In genomic region chr11:9148727-9149126, GRCh38 we compare ENCODE assay signal across 19 cellular contexts. TPM values are rescaled to one million over a fixed set of nuclear protein-coding genes. Genes with fewer than 3 reads are reported as not detected.
DNase-seq lines count a peak whose midpoint lies in the region; ATAC-seq and TF ChIP-seq lines count a peak whose summit lies in the region.
"Had no signal": no experiment of that assay in that cellular context is flagged by ENCODE, and none has a peak within 500 bp of the region (broad histone marks: within the 10 kb centered on the region; RNA-seq: fewer than 3 reads in every experiment).

No MANE protein-coding gene starts in this region.

- intact Hi-C loops in PC-9 (cut with micrococcal nuclease; ENCODE audit: unreplicated experiment) = no loop called here

- peaks cover 9% of the 10 kb centered on the region for H3K4me1 Mint-ChIP-seq in activated T-cell treated with anti-CD3 and anti-CD28 coated beads, Interleukin-2, amount 50 U/mL, for 24 hours (ENCODE audit: low read depth)
- H3K4me1 Mint-ChIP-seq in activated T-cell treated with anti-CD3 and anti-CD28 coated beads, Interleukin-2, amount 50 U/mL, for 4 hours (ENCODE audit: low read depth) = no peaks in the 10 kb centered on the region
- no peaks in the 10 kb centered on the region for H3K4me1 Mint-ChIP-seq in CD4-positive, CD25-positive, alpha-beta regulatory T cell
- H3K4me1 Mint-ChIP-seq in mesothelial cell of epicardium = peaks cover 11% of the 10 kb centered on the region

- no peak overlapping the region for H3K4me3 Mint-ChIP-seq in activated T-cell treated with anti-CD3 and anti-CD28 coated beads, Interleukin-2, amount 50 U/mL, for 24 hours
- no peak overlapping the region for H3K4me3 Mint-ChIP-seq in activated T-cell treated with anti-CD3 and anti-CD28 coated beads, Interleukin-2, amount 50 U/mL, for 4 hours
- H3K4me3 Mint-ChIP-seq in CD4-positive, CD25-positive, alpha-beta regulatory T cell = no peak overlapping the region
- H3K4me3 Mint-ChIP-seq in mesothelial cell of epicardium = no peak overlapping the region

- POLR2A ChIA-PET in PC-9 (lab: Charles Lee; ENCODE audit: unreplicated experiment) = no interaction called here

- H3K79me2 ChIP-seq in PC-9 (ENCODE audit: low read depth) = no peaks in the 10 kb centered on the region

- no peak overlapping the region for H3K4me3 ChIP-seq in CD4-positive, CD25-positive, alpha-beta regulatory T cell (ENCODE audit: low read depth, low read length)
- no peak overlapping the region for H3K4me3 ChIP-seq in PC-9
- H3K4me3 ChIP-seq: Peyer's patch had no signal

- no TSS peak for BruUV-seq in PC-9 (replicated peaks; lab: Mats Ljungman, UMichigan)

- ATAC-seq in activated T-cell treated with anti-CD3 and anti-CD28 coated beads, Interleukin-2, amount 50 U/mL, for 4 hours = no peak
- ATAC-seq in CD4-positive, CD25-positive, alpha-beta regulatory T cell (ENCODE audit: low read depth in 2 of 2) = no peak
- no peak for ATAC-seq in HG02970 (IDR thresholded peaks at IDR 0.05; ENCODE audit: low FRiP score, unreplicated experiment)
- ATAC-seq: HCT116 had no signal

- H3K27me3 Mint-ChIP-seq in activated T-cell treated with anti-CD3 and anti-CD28 coated beads, Interleukin-2, amount 50 U/mL, for 24 hours = no peaks in the 10 kb centered on the region
- H3K27me3 Mint-ChIP-seq in activated T-cell treated with anti-CD3 and anti-CD28 coated beads, Interleukin-2, amount 50 U/mL, for 4 hours (ENCODE audit: low read depth) = no peaks in the 10 kb centered on the region
- H3K27me3 Mint-ChIP-seq in CD4-positive, CD25-positive, alpha-beta regulatory T cell = no peaks in the 10 kb centered on the region
- no peaks in the 10 kb centered on the region for H3K27me3 Mint-ChIP-seq in mesothelial cell of epicardium (ENCODE audit: low read depth)

- peak overlapping the region; percentile 55 for H3K4me2 ChIP-seq in PC-9

- no peaks in the 10 kb centered on the region for H3K9me2 ChIP-seq in PC-9 (ENCODE audit: insufficient read depth)

- H3K27ac ChIP-seq in CD4-positive, CD25-positive, alpha-beta regulatory T cell (ENCODE audit: insufficient read depth, low read length, poor library complexity, severe bottlenecking) = no peak overlapping the region
- H3K27ac ChIP-seq in PC-9 = 0 out of 2 replicates have a peak overlapping the region, but pooled peaks have one; percentile 12
- H3K27ac ChIP-seq: Peyer's patch had no signal

- CTCF ChIA-PET in PC-9 (lab: Charles Lee) = no interaction called here

- peaks cover 83% of the 10 kb centered on the region for H3K36me3 Mint-ChIP-seq in activated T-cell treated with anti-CD3 and anti-CD28 coated beads, Interleukin-2, amount 50 U/mL, for 24 hours (ENCODE audit: low read depth)
- H3K36me3 Mint-ChIP-seq in activated T-cell treated with anti-CD3 and anti-CD28 coated beads, Interleukin-2, amount 50 U/mL, for 4 hours (ENCODE audit: insufficient read depth) = peaks cover 37% of the 10 kb centered on the region
- peaks cover 24% of the 10 kb centered on the region for H3K36me3 Mint-ChIP-seq in CD4-positive, CD25-positive, alpha-beta regulatory T cell
- peaks cover 48% of the 10 kb centered on the region for H3K36me3 Mint-ChIP-seq in mesothelial cell of epicardium

- no peaks in the 10 kb centered on the region for H3K9me3 Mint-ChIP-seq in activated T-cell treated with anti-CD3 and anti-CD28 coated beads, Interleukin-2, amount 50 U/mL, for 24 hours
- H3K9me3 Mint-ChIP-seq in activated T-cell treated with anti-CD3 and anti-CD28 coated beads, Interleukin-2, amount 50 U/mL, for 4 hours = no peaks in the 10 kb centered on the region
- H3K9me3 Mint-ChIP-seq in CD4-positive, CD25-positive, alpha-beta regulatory T cell = peaks cover 0 to 3% (median 0%) of the 10 kb centered on the region in 7 donors
- no peaks in the 10 kb centered on the region for H3K9me3 Mint-ChIP-seq in mesothelial cell of epicardium

- H3K36me3 ChIP-seq in CD4-positive, CD25-positive, alpha-beta regulatory T cell (ENCODE audit: control insufficient read depth, insufficient read depth, low read length) = peaks cover 3% of the 10 kb centered on the region
- no peaks in the 10 kb centered on the region for H3K36me3 ChIP-seq in PC-9 (ENCODE audit: low read depth)

- DNase-seq in activated T-cell treated with anti-CD3 and anti-CD28 coated beads, Interleukin-2, amount 50 U/mL, for 24 hours = no peak
- no peak for DNase-seq in activated T-cell treated with anti-CD3 and anti-CD28 coated beads, Interleukin-2, amount 50 U/mL, for 4 hours
- no peak for DNase-seq in CD4-positive, CD25-positive, alpha-beta regulatory T cell
- DNase-seq in PC-9 (no peak), ecto neural progenitor cell (ENCODE audit: low spot score) (peak; percentile 1), mesothelial cell of epicardium (ENCODE audit: low spot score in 2 of 2, unreplicated experiment in 2 of 2) (no peak), MV-4-11 (lab: John Stamatoyannopoulos, UW) (no peak)
- DNase-seq: Karpas-422, NCI-H2029 treated with DMSO at 0.1 percent for 48 hours, NCI-H226, NCI-H510A, NCI-H69, Peyer's patch, SHP77 treated with DMSO at 0.1 percent for 48 hours had no signal

- H3K27me3 ChIP-seq in CD4-positive, CD25-positive, alpha-beta regulatory T cell (ENCODE audit: control insufficient read depth, insufficient read depth, low read length) = no peaks in the 10 kb centered on the region
- no peaks in the 10 kb centered on the region for H3K27me3 ChIP-seq in PC-9 (ENCODE audit: insufficient read depth, low read depth)
- H3K27me3 ChIP-seq: Peyer's patch had no signal

- H2AFZ ChIP-seq in PC-9 = no peak overlapping the region

- no peaks in the 10 kb centered on the region for H3K4me1 ChIP-seq in CD4-positive, CD25-positive, alpha-beta regulatory T cell (ENCODE audit: control insufficient read depth, insufficient read depth, low read length, poor library complexity, severe bottlenecking)
- H3K4me1 ChIP-seq in PC-9 (replicated peaks; ENCODE audit: insufficient read depth) = peaks cover 35% of the 10 kb centered on the region
- H3K4me1 ChIP-seq: Peyer's patch had no signal

- peaks cover 8% of the 10 kb centered on the region; the same call in 1 of the 2 replicates for H3F3A ChIP-seq in PC-9 (ENCODE audit: insufficient read depth, low read depth)

- H3K27ac Mint-ChIP-seq in activated T-cell treated with anti-CD3 and anti-CD28 coated beads, Interleukin-2, amount 50 U/mL, for 24 hours = peak overlapping the region; percentile 3
- H3K27ac Mint-ChIP-seq in CD4-positive, CD25-positive, alpha-beta regulatory T cell = peak overlapping the region in 2 of 3 donors; percentile 12 to 21
- no peak overlapping the region for H3K27ac Mint-ChIP-seq in mesothelial cell of epicardium

- TF ChIP-seq CTCF in PC-9 (conservative IDR thresholded peaks at IDR 0.05) (no peak), mesothelial cell of epicardium (IDR thresholded peaks at IDR 0.05; ENCODE audit: unreplicated experiment) (no peak)

- H4K20me1 ChIP-seq in PC-9 (ENCODE audit: insufficient read depth) = no peaks in the 10 kb centered on the region

- H3K9me3 ChIP-seq in CD4-positive, CD25-positive, alpha-beta regulatory T cell (ENCODE audit: control insufficient read depth in 2 of 2, low read length in 2 of 2) = no peaks in the 10 kb centered on the region
- H3K9me3 ChIP-seq in PC-9 (ENCODE audit: insufficient read depth, low read depth) = no peaks in the 10 kb centered on the region
- H3K9me3 ChIP-seq: Peyer's patch had no signal

RNA-seq across cellular contexts. Expression of gene SCUBE2, which starts 57.3 kb away (rescaled TPM):
- under 1 TPM; 0.20 to 0.41 (median 0.26) TPM for total RNA-seq in activated T-cell treated with anti-CD3 and anti-CD28 coated beads, Interleukin-2, amount 50 U/mL, for 4 hours
- total RNA-seq in CD4-positive, CD25-positive, alpha-beta regulatory T cell = not detected
- polyA plus RNA-seq in CD4-positive, CD25-positive, alpha-beta regulatory T cell = not detected
- not detected in 2 replicates for total RNA-seq in PC-9 (2021)
- 1.1 to 1.7 TPM (median 1.5 TPM) in 3 replicates for total RNA-seq in mesothelial cell of epicardium
- total RNA-seq: G401, HT-29, OCI-LY7 had no signal
